ENCODE assay signal across 9 cellular contexts in the genomic region with DNA sequence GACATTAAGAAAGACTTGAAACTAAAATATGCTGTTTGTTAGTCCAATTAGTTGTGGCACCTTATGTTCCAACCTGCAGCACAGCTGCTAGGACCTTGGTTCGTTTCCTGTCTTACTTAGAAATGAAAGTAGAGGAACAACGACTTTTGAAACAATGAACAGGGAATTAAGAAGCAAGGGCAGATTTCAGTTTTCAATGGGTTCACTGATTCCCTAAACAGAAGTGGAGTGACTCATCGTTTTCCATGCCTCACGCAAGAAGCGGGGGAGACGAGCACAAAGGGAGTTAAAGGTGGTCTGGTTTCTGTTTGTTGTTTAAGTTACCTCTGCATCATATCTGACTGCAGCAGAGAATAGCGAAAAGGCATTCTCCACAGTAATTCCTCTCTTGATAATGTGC. TPM values are rescaled to one million over a fixed set of nuclear protein-coding genes. Genes with fewer than 3 reads are reported as not detected.
DNase-seq lines count a peak whose midpoint lies in the region; ATAC-seq and TF ChIP-seq lines count a peak whose summit lies in the region.
"Had no signal": no experiment of that assay in that cellular context is flagged by ENCODE, and none has a peak within 500 bp of the region (broad histone marks: within the 10 kb centered on the region; RNA-seq: fewer than 3 reads in every experiment).

No MANE protein-coding gene starts in this region.

- H3K36me3 ChIP-seq in adipocyte (ENCODE audit: control insufficient read depth, insufficient read depth, low read length, severe bottlenecking) (peaks cover 55% of the 10 kb centered on the region), tibial artery (peaks cover 10 to 55% (median 30%) of the 10 kb centered on the region in 3 donors)

- H3K9me3 ChIP-seq in adipocyte (ENCODE audit: control insufficient read depth, low read length), result no peaks in the 10 kb centered on the region
- H3K9me3 ChIP-seq in tibial artery, result no peaks in the 10 kb centered on the region

- no peaks in the 10 kb centered on the region for H3K27me3 ChIP-seq in HL-60 (ENCODE audit: insufficient read depth, poor library complexity, severe bottlenecking)
- no peaks in the 10 kb centered on the region for H3K27me3 ChIP-seq in adipocyte (replicated peaks; ENCODE audit: control insufficient read depth, insufficient read depth, low read length)
- H3K27me3 ChIP-seq in tibial artery, result no peaks in the 10 kb centered on the region

- DNase-seq in Daoy (ENCODE audit: low read depth), result peak; percentile 37
- DNase-seq in HL-60 (ENCODE audit: low read depth in 1 of 2, low spot score in 1 of 2), result peak in 1 of 2 experiments; percentile 18
- peak; percentile 52 for DNase-seq in adipocyte (ENCODE audit: low read depth)
- DNase-seq in medulla oblongata (ENCODE audit: extremely low spot score), result peak; percentile 47
- DNase-seq in NCI-H128 (lab: John Stamatoyannopoulos, UW; ENCODE audit: unreplicated experiment), result no peak
- no peak for DNase-seq in tibial artery
- DNase-seq in A172 (ENCODE audit: low spot score), result no peak
- DNase-seq: NCI-H146 had no signal

- intact Hi-C loops in tibial artery (cut with DNase I; ENCODE audit: low total_unique reads), result no loop called here

- H3K9ac ChIP-seq in adipocyte (ENCODE audit: low read length), result no peak overlapping the region

- H3K4me1 ChIP-seq in adipocyte (ENCODE audit: control insufficient read depth, insufficient read depth, low read length) (no peaks in the 10 kb centered on the region), tibial artery (no peaks in the 10 kb centered on the region)

- no peak for TF ChIP-seq CTCF in HL-60 (IDR thresholded peaks at IDR 0.05; ENCODE audit: insufficient read depth, low read length)
- no peak for TF ChIP-seq CTCF in tibial artery (IDR thresholded peaks at IDR 0.05)

- no peak for ATAC-seq in HG03442 (IDR thresholded peaks at IDR 0.05; ENCODE audit: unreplicated experiment)

- H3K27ac ChIP-seq in HL-60 (replicated peaks), result peak overlapping the region; percentile 31
- H3K27ac ChIP-seq in tibial artery, result no peak overlapping the region

- H3K4me3 ChIP-seq in HL-60 (replicated peaks; ENCODE audit: insufficient read depth, low read length) (no peak overlapping the region), adipocyte (ENCODE audit: low read length) (no peak overlapping the region), tibial artery (no peak overlapping the region)

RNA-seq across cellular contexts. Expression of a gene that starts 44.8 kb away (rescaled TPM):
- 1.4 and 4.6 TPM in 2 replicates for total RNA-seq in Daoy (2014; rRNA removed; shearing (Covaris generic))
- 20.9 and 21.8 TPM in 2 replicates for total RNA-seq in A172 (2014; rRNA removed; shearing (Covaris generic))

RNA-seq across cellular contexts. Expression of a gene that starts 44.8 kb away (rescaled TPM):
- total RNA-seq in Daoy (2014; rRNA removed; shearing (Covaris generic)), result 5.0 and 10.6 TPM in 2 replicates
- 20.5 and 26.2 TPM in 2 replicates for total RNA-seq in A172 (2014; rRNA removed; shearing (Covaris generic))

Comparison
In these comparisons a context has a peak if more than half of its experiments do, and no peak if none do; other contexts are left out.
1. DNase-seq: peak in Daoy (single experiment), adipocyte (single experiment) and medulla oblongata (single experiment); none in NCI-H128 (single experiment), tibial artery (0 of 2) and A172 (single experiment).